8 cellular contexts compared by ENCODE assay signal in genomic region chr19:18173572-18174294, GRCh38. TPM values are rescaled to one million over a fixed set of nuclear protein-coding genes. Genes with fewer than 3 reads are reported as not detected.
DNase-seq lines count a peak whose midpoint lies in the region; TF ChIP-seq lines count a peak whose summit lies in the region.

Gene IFI30 (plus strand): TSS chr19:18173813. CDS start chr19:18173842, 29 bp downstream.

- H3K4me1 ChIP-seq in liver (ENCODE audit: control insufficient read depth in 4 of 4, insufficient read depth in 4 of 4, low read length in 3 of 4) = peaks cover 4 to 13% (median 8%) of the 10 kb centered on the region in 4 donors

- H3K9ac ChIP-seq in liver (ENCODE audit: low read depth in 1 of 2, low read length in 2 of 2) = peak within 1 kb of the TSS; percentile 42 to 60

- H3K9me3 ChIP-seq in liver (ENCODE audit: control insufficient read depth in 4 of 4, low read length in 3 of 4) = no peaks in the 10 kb centered on the region

- peaks cover 16% of the 10 kb centered on the region for H3K27me3 ChIP-seq in H7 (ENCODE audit: control insufficient read depth, insufficient read depth, low read length)
- no peaks in the 10 kb centered on the region for H3K27me3 ChIP-seq in liver (ENCODE audit: control insufficient read depth in 4 of 4, insufficient read depth in 4 of 4, low read length in 3 of 4)

- no peak for TF ChIP-seq CTCF in choroid plexus epithelial cell (conservative IDR thresholded peaks at IDR 0.05; ENCODE audit: low read depth, low read length)
- TF ChIP-seq CTCF in liver (IDR thresholded peaks at IDR 0.05; ENCODE audit: low read depth, low read length, missing input control) = no peak

- WGBS in liver = under 1% methylated on average over 47 of the region's 47 CpGs

- H3K4me3 ChIP-seq in GM08714 (ENCODE audit: low read length) = peak within 1 kb of the TSS; percentile 68
- peak within 1 kb of the TSS; percentile 64 for H3K4me3 ChIP-seq in H7 (ENCODE audit: insufficient read depth, low read depth, low read length)
- peak within 1 kb of the TSS; percentile 70 for H3K4me3 ChIP-seq in choroid plexus epithelial cell (ENCODE audit: low read depth, low read length)
- peak within 1 kb of the TSS; percentile 63 to 89 (median 83) for H3K4me3 ChIP-seq in liver (ENCODE audit: low read depth in 1 of 3, low read length in 3 of 3)

- H3K36me3 ChIP-seq in H7 (replicated peaks; ENCODE audit: control insufficient read depth, insufficient read depth, low read length) (no peaks in the 10 kb centered on the region; the same call in none of the 2 replicates), liver (ENCODE audit: control insufficient read depth in 4 of 4, insufficient read depth in 3 of 4, low read depth in 1 of 4, low read length in 3 of 4) (peaks cover 0 to 8% (median 4%) of the 10 kb centered on the region in 4 donors)

- peak within 1 kb of the TSS; percentile 77 to 86 for H3K27ac ChIP-seq in liver (ENCODE audit: low read depth in 1 of 2, low read length in 2 of 2)

- no peak for TF ChIP-seq RAD21 in liver (IDR thresholded peaks at IDR 0.05)

- DNase-seq in H7 = peak; percentile 98
- peak; percentile 19 for DNase-seq in NCI-H1092 treated with DMSO at 0.1 percent for 48 hours (lab: John Stamatoyannopoulos, UW)
- DNase-seq in UCSD-AML1 (lab: John Stamatoyannopoulos, UW; ENCODE audit: unreplicated experiment) = peak; percentile 81
- DNase-seq in choroid plexus epithelial cell (ENCODE audit: low read depth) = peak; percentile 25
- DNase-seq in stimulated activated CD8-positive, alpha-beta memory T cell treated with anti-CD3 and anti-CD28 coated beads, Interleukin-12 subunit alpha, Interleukin-12 subunit beta, amount 100 ng/mL, for 4 hours (ENCODE audit: low read depth) = peak; percentile 50
- DNase-seq in superior temporal gyrus (ENCODE audit: extremely low spot score) = no peak

TF ChIP-seq in liver, 16 proteins besides CTCF, POLR2A, EP300 and RAD21:
- TF ChIP-seq GABPA (IDR thresholded peaks at IDR 0.05 in 1 of 2, conservative IDR thresholded peaks at IDR 0.05 in 1 of 2) (peak in 1 of 2 donors; percentile 39), JUND (IDR thresholded peaks at IDR 0.05) (peak in 1 of 2 donors; percentile 23), NR2F2 (IDR thresholded peaks at IDR 0.05) (no peak), TAF1 (conservative IDR thresholded peaks at IDR 0.05) (peak; percentile 89), SP1 (IDR thresholded peaks at IDR 0.05) (peak; percentile 5), HNF4A (conservative IDR thresholded peaks at IDR 0.05) (peak; percentile 4 to 18), MAX (IDR thresholded peaks at IDR 0.05) (peak; percentile 9), YY1 (IDR thresholded peaks at IDR 0.05) (peak; percentile 71), FOXA2 (IDR thresholded peaks at IDR 0.05) (no peak), REST (IDR thresholded peaks at IDR 0.05) (peak; percentile 91)

RNA-seq across cellular contexts. Expression of gene IFI30, which starts in this region (rescaled TPM):
- total RNA-seq in H7 (2014; rRNA removed; shearing (Covaris generic)) = 47.3 and 53.4 TPM in 2 replicates
- total RNA-seq in liver = 100 to 1,000 TPM in 1 of 2 donors, 10 to 100 TPM in 1; 60.2 to 129 TPM
- polyA plus RNA-seq in liver = 100 to 1,000 TPM in 1 of 2 donors, 10 to 100 TPM in 1; 89.0 to 130 TPM
